ENCODE assay signal across 21 cellular contexts in genomic region chr15:96300808-96301207, GRCh38. TPM values are rescaled to one million over a fixed set of nuclear protein-coding genes. Genes with fewer than 3 reads are reported as not detected.
DNase-seq lines count a peak whose midpoint lies in the region; ATAC-seq and TF ChIP-seq lines count a peak whose summit lies in the region.
"Had no signal": no experiment of that assay in that cellular context is flagged by ENCODE, and none has a peak within 500 bp of the region (broad histone marks: within the 10 kb centered on the region; RNA-seq: fewer than 3 reads in every experiment).

No MANE protein-coding gene starts in this region.

- H3K4me1 ChIP-seq in right atrium auricular region, result no peaks in the 10 kb centered on the region
- H3K4me1 ChIP-seq in psoas muscle, result no peaks in the 10 kb centered on the region
- H3K4me1 ChIP-seq in tibial nerve, result peaks cover 0 to 21% (median 0%) of the 10 kb centered on the region in 4 donors
- H3K4me1 ChIP-seq: Caco-2 had no signal

- TF ChIP-seq POLR2A in tibial nerve (IDR thresholded peaks at IDR 0.05), result no peak

- intact Hi-C loops in Right ventricle myocardium superior (cut with DNase I) (loop anchor here (10.0 kb wide), 1 partner anchor 136 kb away; no protein-coding TSS in a partner anchor), psoas muscle (cut with DNase I) (no loop called here)

- DNase-seq in right atrium auricular region (ENCODE audit: low spot score) (no peak), Right ventricle myocardium superior (no peak), left kidney (ENCODE audit: low read depth, low spot score) (peak; percentile 47), psoas muscle (no peak), tibial nerve (ENCODE audit: low spot score in 2 of 2) (no peak), SIG-M5 (lab: John Stamatoyannopoulos, UW) (no peak)
- no peak for DNase-seq in activated CD4-positive, alpha-beta memory T cell treated with anti-CD3 and anti-CD28 coated beads, Interleukin-2, amount 10 ng/mL, durations not matched to agents 7 days and 5 days
- DNase-seq: Caco-2; CD4-positive, alpha-beta T cell; EL; GOT3; NCI-H1105 treated with DMSO at 0.1 percent for 48 hours; NCI-H1694 treated with DMSO at 0.1 percent for 48 hours; NCI-H510A; NCI-H774; SHP77 treated with DMSO at 0.1 percent for 48 hours had no signal

- TF ChIP-seq EP300 in tibial nerve (IDR thresholded peaks at IDR 0.05), result no peak

- CTCF ChIA-PET in activated CD4-positive, alpha-beta memory T cell treated with anti-CD3 and anti-CD28 coated beads, Interleukin-2, amount 10 ng/mL, durations not matched to agents 7 days and 5 days (lab: Charles Lee), result no interaction called here

- H3K36me3 Mint-ChIP-seq in activated CD4-positive, alpha-beta memory T cell treated with anti-CD3 and anti-CD28 coated beads, Interleukin-2, amount 10 ng/mL, durations not matched to agents 7 days and 5 days (ENCODE audit: low read depth), result no peaks in the 10 kb centered on the region

- peaks cover 0 to 15% of the 10 kb centered on the region in 2 donors for H3K9me3 ChIP-seq in right atrium auricular region
- H3K9me3 ChIP-seq in psoas muscle, result peaks cover 18% of the 10 kb centered on the region
- H3K9me3 ChIP-seq in tibial nerve, result peaks cover 0 to 12% (median 0%) of the 10 kb centered on the region in 4 donors

- no peak overlapping the region for H3K4me3 Mint-ChIP-seq in activated CD4-positive, alpha-beta memory T cell treated with anti-CD3 and anti-CD28 coated beads, Interleukin-2, amount 10 ng/mL, durations not matched to agents 7 days and 5 days
- H3K4me3 Mint-ChIP-seq: CD4-positive, alpha-beta T cell had no signal

- WGBS in psoas muscle, 3 donors, result 26 to 40% (median 29%) methylated on average over 5 of the region's 5 CpGs
- 23 to 31% methylated on average over 5 of the region's 5 CpGs for WGBS in tibial nerve, 2 donors

- ATAC-seq in Right ventricle myocardium superior (ENCODE audit: poor library complexity) (no peak), psoas muscle (peak in 3 of 4 donors; percentile 66 to 87 (median 76)), HG02759 (IDR thresholded peaks at IDR 0.05; ENCODE audit: unreplicated experiment) (no peak)
- ATAC-seq: GM12878, HCT116, K562 had no signal

- peak overlapping the region; percentile 29 to 49 for H3K27ac ChIP-seq in right atrium auricular region
- no peak overlapping the region for H3K27ac ChIP-seq in psoas muscle
- peak overlapping the region; percentile 11 to 83 (median 46) for H3K27ac ChIP-seq in tibial nerve

- TF ChIP-seq CTCF in right atrium auricular region (IDR thresholded peaks at IDR 0.05), result no peak
- TF ChIP-seq CTCF in psoas muscle (IDR thresholded peaks at IDR 0.05), result no peak
- TF ChIP-seq CTCF in tibial nerve (IDR thresholded peaks at IDR 0.05), result no peak

- H3K27me3 ChIP-seq in right atrium auricular region, result no peaks in the 10 kb centered on the region
- H3K27me3 ChIP-seq in psoas muscle (ENCODE audit: insufficient read depth in 3 of 3, low read length in 2 of 3), result no peaks in the 10 kb centered on the region
- no peaks in the 10 kb centered on the region for H3K27me3 ChIP-seq in tibial nerve

- peaks cover 9% of the 10 kb centered on the region for H3K9me3 Mint-ChIP-seq in activated CD4-positive, alpha-beta memory T cell treated with anti-CD3 and anti-CD28 coated beads, Interleukin-2, amount 10 ng/mL, durations not matched to agents 7 days and 5 days

- POLR2A ChIA-PET in activated CD4-positive, alpha-beta memory T cell treated with anti-CD3 and anti-CD28 coated beads, Interleukin-2, amount 10 ng/mL, durations not matched to agents 7 days and 5 days (lab: Charles Lee), result no interaction called here

- H3K4me3 ChIP-seq in right atrium auricular region (peak overlapping the region; percentile 18 to 20), psoas muscle (peak overlapping the region; percentile 43), tibial nerve (peak overlapping the region in 2 of 4 donors; percentile 13 to 33)
- H3K4me3 ChIP-seq: GM12878, K562 had no signal

- no peaks in the 10 kb centered on the region for H3K4me1 Mint-ChIP-seq in activated CD4-positive, alpha-beta memory T cell treated with anti-CD3 and anti-CD28 coated beads, Interleukin-2, amount 10 ng/mL, durations not matched to agents 7 days and 5 days

- no peaks in the 10 kb centered on the region for H3K27me3 Mint-ChIP-seq in activated CD4-positive, alpha-beta memory T cell treated with anti-CD3 and anti-CD28 coated beads, Interleukin-2, amount 10 ng/mL, durations not matched to agents 7 days and 5 days

- no peak overlapping the region for H3K27ac Mint-ChIP-seq in activated CD4-positive, alpha-beta memory T cell treated with anti-CD3 and anti-CD28 coated beads, Interleukin-2, amount 10 ng/mL, durations not matched to agents 7 days and 5 days
- H3K27ac Mint-ChIP-seq: CD4-positive, alpha-beta T cell had no signal

- no peaks in the 10 kb centered on the region for H3K36me3 ChIP-seq in right atrium auricular region
- H3K36me3 ChIP-seq in psoas muscle (ENCODE audit: insufficient read depth in 1 of 2, low read depth in 1 of 2), result no peaks in the 10 kb centered on the region
- peaks cover 0 to 9% (median 0%) of the 10 kb centered on the region in 3 donors for H3K36me3 ChIP-seq in tibial nerve

RNA-seq across cellular contexts. Expression of gene NR2F2, which starts 29.7 kb away (rescaled TPM):
- total RNA-seq in right atrium auricular region, result 10 to 100 TPM; 25.0 to 26.7 TPM
- 11.0 TPM for total RNA-seq in Right ventricle myocardium superior
- total RNA-seq in psoas muscle, result 10 to 100 TPM; 14.5 to 17.1 (median 15.7) TPM
- 10 to 100 TPM; 10.3 to 20.1 (median 11.3) TPM for polyA plus RNA-seq in psoas muscle
- 100 to 1,000 TPM in 3 of 4 donors, 10 to 100 TPM in 1; 70.8 to 129 (median 124) TPM for total RNA-seq in tibial nerve
- total RNA-seq in activated CD4-positive, alpha-beta memory T cell treated with anti-CD3 and anti-CD28 coated beads, Interleukin-2, amount 10 ng/mL, durations not matched to agents 7 days and 5 days, result not detected
- total RNA-seq: CD4-positive, alpha-beta T cell; OCI-LY7 had no signal

Comparison
In these comparisons a context has a peak if more than half of its experiments do, and no peak if none do; other contexts are left out.
1. ATAC-seq: peak in psoas muscle (3 of 4); none in Right ventricle myocardium superior (single experiment) and HG02759 (single experiment).
2. RNA of gene NR2F2, which starts 29.7 kb away (total RNA-seq): 70.8 to 129 TPM in tibial nerve, 25.0 to 26.7 TPM in right atrium auricular region, 14.5 to 17.1 TPM in psoas muscle and 11.0 TPM in Right ventricle myocardium superior (single experiment); not detected in activated CD4-positive, alpha-beta memory T cell treated with anti-CD3 and anti-CD28 coated beads, Interleukin-2, amount 10 ng/mL, durations not matched to agents 7 days and 5 days; every median in the first group is over 10 times any median in the second.